In genomic region chr1:15975358-15975804, GRCh38 we compare ENCODE assay signal across 9 cellular contexts. TPM values are rescaled to one million over a fixed set of nuclear protein-coding genes. Genes with fewer than 3 reads are reported as not detected.
DNase-seq lines count a peak whose midpoint lies in the region; ATAC-seq, FAIRE-seq and TF ChIP-seq lines count a peak whose summit lies in the region.
"Had no signal": no experiment of that assay in that cellular context is flagged by ENCODE, and none has a peak within 500 bp of the region (broad histone marks: within the 10 kb centered on the region; RNA-seq: fewer than 3 reads in every experiment).

No MANE protein-coding gene starts in this region.

- peak; percentile 46 for ATAC-seq in GM21367 (IDR thresholded peaks at IDR 0.05; ENCODE audit: unreplicated experiment)

- H3K4me1 ChIP-seq in ascending aorta (peaks cover 5 to 14% of the 10 kb centered on the region in 2 donors), iPS-15b (ENCODE audit: control insufficient read depth, insufficient read depth, low read length) (peaks cover 8% of the 10 kb centered on the region), skeletal muscle tissue (ENCODE audit: control insufficient read depth in 3 of 3, insufficient read depth in 3 of 3, low read length in 3 of 3) (peaks cover 6 to 15% (median 7%) of the 10 kb centered on the region in 3 donors)

- intact Hi-C loops in ascending aorta (cut with DNase I), result no loop called here

- FAIRE-seq in HTR-8/SVneo (lab: Jason Lieb, UNC), result no peak
- FAIRE-seq: islet of Langerhans had no signal

- H3K9ac ChIP-seq in iPS-15b (ENCODE audit: low read depth, low read length) (peak overlapping the region; percentile 41), skeletal muscle tissue (ENCODE audit: low read depth in 1 of 3, low read length in 3 of 3) (peak overlapping the region; percentile 65 to 81 (median 70))

- H3K27ac ChIP-seq in ascending aorta (peak overlapping the region; percentile 77 to 80), skeletal muscle tissue (ENCODE audit: low read depth, low read length) (peak overlapping the region; percentile 74)

- H3K4me3 ChIP-seq in ascending aorta (peak overlapping the region; percentile 81 to 84), iPS-15b (ENCODE audit: low read depth, low read length) (peak overlapping the region; percentile 88), skeletal muscle tissue (ENCODE audit: low read length in 3 of 3) (peak overlapping the region; percentile 83 to 85 (median 84))

- DNase-seq in DMS 273 (lab: John Stamatoyannopoulos, UW; ENCODE audit: unreplicated experiment), result peak; percentile 77
- DNase-seq in HTR-8/SVneo (ENCODE audit: insufficient read length, low spot score), result peak; percentile 53
- peak; percentile 45 for DNase-seq in T follicular helper cell (ENCODE audit: low read depth)
- peak in 1 of 2 donors; percentile 79 for DNase-seq in ascending aorta (ENCODE audit: low spot score in 2 of 2)
- DNase-seq in mucosa of gallbladder (ENCODE audit: low spot score), result no peak

- H3K36me3 ChIP-seq in ascending aorta, result peaks cover 8 to 13% of the 10 kb centered on the region in 2 donors
- H3K36me3 ChIP-seq in iPS-15b (ENCODE audit: control insufficient read depth, insufficient read depth, low read length), result no peaks in the 10 kb centered on the region
- peaks cover 10 to 20% (median 13%) of the 10 kb centered on the region in 3 donors for H3K36me3 ChIP-seq in skeletal muscle tissue (ENCODE audit: control insufficient read depth in 3 of 3, insufficient read depth in 3 of 3, low read length in 3 of 3)

- H3K27me3 ChIP-seq in ascending aorta (no peaks in the 10 kb centered on the region), iPS-15b (ENCODE audit: control insufficient read depth, insufficient read depth, low read length) (no peaks in the 10 kb centered on the region), skeletal muscle tissue (ENCODE audit: control insufficient read depth in 3 of 3, insufficient read depth in 3 of 3, low read length in 3 of 3) (no peaks in the 10 kb centered on the region)

- H3K9me3 ChIP-seq in ascending aorta (no peaks in the 10 kb centered on the region), iPS-15b (ENCODE audit: control insufficient read depth, insufficient read depth, low read length) (no peaks in the 10 kb centered on the region), skeletal muscle tissue (ENCODE audit: control insufficient read depth in 3 of 3, low read length in 3 of 3) (no peaks in the 10 kb centered on the region)

- TF ChIP-seq CTCF in ascending aorta (IDR thresholded peaks at IDR 0.05), result no peak

RNA-seq across cellular contexts. Expression of gene ZBTB17, which starts 0.5 kb away (rescaled TPM):
- 155 TPM for total RNA-seq in ascending aorta
- total RNA-seq in skeletal muscle tissue, result 23.5 TPM
- total RNA-seq in mucosa of gallbladder, result 41.3 TPM

RNA-seq across cellular contexts. Expression of gene SRARP, which starts 28.7 kb away (rescaled TPM):
- total RNA-seq in ascending aorta (not detected), skeletal muscle tissue (not detected), mucosa of gallbladder (not detected)

RNA-seq across cellular contexts. Expression of gene HSPB7, which starts 42.5 kb away (rescaled TPM):
- total RNA-seq in ascending aorta, result 191 TPM
- 5.7 TPM for total RNA-seq in skeletal muscle tissue
- 187 TPM for total RNA-seq in mucosa of gallbladder

RNA-seq across cellular contexts. Expression of gene CLCNKA, which starts 46.5 kb away (rescaled TPM):
- total RNA-seq in ascending aorta (not detected), skeletal muscle tissue (under 0.01 TPM), mucosa of gallbladder (0.32 TPM)

Comparison
In these comparisons a context has a peak if more than half of its experiments do, and no peak if none do; other contexts are left out.
1. RNA of gene HSPB7, which starts 42.5 kb away (total RNA-seq): 191 TPM in ascending aorta (single experiment) and 187 TPM in mucosa of gallbladder (single experiment); 5.7 TPM in skeletal muscle tissue (single experiment); every median in the first group is over 10 times any median in the second.
2. Peak in every context shown above with its lines, with median percentiles within 50 percentile points of each other: H3K4me3 ChIP-seq.